8 cellular contexts compared by ENCODE assay signal in genomic region chr2:112275314-112275886, GRCh38. TPM values are rescaled to one million over a fixed set of nuclear protein-coding genes. Genes with fewer than 3 reads are reported as not detected.
DNase-seq lines count a peak whose midpoint lies in the region; ATAC-seq and TF ChIP-seq lines count a peak whose summit lies in the region.

TSS of gene ZC3H6 (plus strand) at chr2:112275597. CDS start at chr2:112275995, 398 bp downstream.

- DNase-seq in EH (ENCODE audit: low read depth) (peak; percentile 95), GM23338 (ENCODE audit: low spot score) (peak; percentile 96), LHCN-M2 (ENCODE audit: low read depth) (peak; percentile 96), RPMI8226 (peak; percentile 98), fibroblast of peridontal ligament (ENCODE audit: extremely low read depth) (peak; percentile 98)
- peak; percentile 99 for DNase-seq in activated T-helper 9 cell treated with anti-CD3 and anti-CD28 coated beads, Interleukin-2, amount 50 U/mL, for 16 hours (ENCODE audit: low read depth)

- H3K4me1 Mint-ChIP-seq in GM23338 (peaks cover 18% of the 10 kb centered on the region), nephron (peaks cover 13% of the 10 kb centered on the region)
- H3K4me1 Mint-ChIP-seq in stimulated activated naive CD8-positive, alpha-beta T cell treated with anti-CD3 and anti-CD28 coated beads, Interleukin-15, Interleukin-2, amounts not matched to agents 100 ng/mL and 50 ng/mL, for 24 hours (ENCODE audit: low read depth) = peaks cover 24% of the 10 kb centered on the region

- no peaks in the 10 kb centered on the region for H3K9me2 ChIP-seq in GM23338 (ENCODE audit: insufficient read depth)

- H3K36me3 ChIP-seq in GM23338 (ENCODE audit: insufficient read depth) = no peaks in the 10 kb centered on the region

- peak; percentile 92 for ATAC-seq in GM23338

- no peaks in the 10 kb centered on the region for H3K36me3 Mint-ChIP-seq in GM23338 (ENCODE audit: low read depth)
- H3K36me3 Mint-ChIP-seq in nephron (ENCODE audit: low read depth) = no peaks in the 10 kb centered on the region
- no peaks in the 10 kb centered on the region for H3K36me3 Mint-ChIP-seq in stimulated activated naive CD8-positive, alpha-beta T cell treated with anti-CD3 and anti-CD28 coated beads, Interleukin-15, Interleukin-2, amounts not matched to agents 100 ng/mL and 50 ng/mL, for 24 hours (ENCODE audit: low read depth)

- H3K4me3 Mint-ChIP-seq in GM23338 = peak within 1 kb of the TSS; percentile 89
- peak within 1 kb of the TSS; percentile 93 to 95 (median 94) for H3K4me3 Mint-ChIP-seq in nephron
- H3K4me3 Mint-ChIP-seq in stimulated activated naive CD8-positive, alpha-beta T cell treated with anti-CD3 and anti-CD28 coated beads, Interleukin-15, Interleukin-2, amounts not matched to agents 100 ng/mL and 50 ng/mL, for 24 hours = peak within 1 kb of the TSS; percentile 91

- H3K4me1 ChIP-seq in GM23338 (ENCODE audit: insufficient read depth) = peaks cover 7% of the 10 kb centered on the region; the same call in 1 of the 2 replicates

- H3K4me2 ChIP-seq in GM23338 = peak within 1 kb of the TSS; percentile 88

- H3K27me3 ChIP-seq in GM23338 (ENCODE audit: insufficient read depth) = no peaks in the 10 kb centered on the region

- no peaks in the 10 kb centered on the region; the same call in 2 of the 3 replicates for H3K9me3 Mint-ChIP-seq in GM23338
- H3K9me3 Mint-ChIP-seq in nephron = no peaks in the 10 kb centered on the region
- no peaks in the 10 kb centered on the region for H3K9me3 Mint-ChIP-seq in stimulated activated naive CD8-positive, alpha-beta T cell treated with anti-CD3 and anti-CD28 coated beads, Interleukin-15, Interleukin-2, amounts not matched to agents 100 ng/mL and 50 ng/mL, for 24 hours

- H3F3A ChIP-seq in GM23338 (replicated peaks; ENCODE audit: low read depth) = no peaks in the 10 kb centered on the region

- no peak for TF ChIP-seq CTCF in GM23338 (conservative IDR thresholded peaks at IDR 0.05; ENCODE audit: low read depth in 2 of 2)
- no peak for TF ChIP-seq CTCF in nephron (IDR thresholded peaks at IDR 0.05; ENCODE audit: unreplicated experiment in 3 of 3)

- H3K27ac Mint-ChIP-seq in GM23338 (peak within 1 kb of the TSS; percentile 98), nephron (peak within 1 kb of the TSS; percentile 99 to 100 (median 100))
- H3K27ac Mint-ChIP-seq in stimulated activated naive CD8-positive, alpha-beta T cell treated with anti-CD3 and anti-CD28 coated beads, Interleukin-15, Interleukin-2, amounts not matched to agents 100 ng/mL and 50 ng/mL, for 24 hours = peak within 1 kb of the TSS; percentile 97

- H3K27ac ChIP-seq in GM23338 (ENCODE audit: low read depth) = peak within 1 kb of the TSS; percentile 100

- H3K4me3 ChIP-seq in GM23338 = peak within 1 kb of the TSS; percentile 65

- H4K20me1 ChIP-seq in GM23338 (replicated peaks; ENCODE audit: insufficient read depth) = no peaks in the 10 kb centered on the region

- H3K79me2 ChIP-seq in GM23338 (replicated peaks; ENCODE audit: insufficient read depth) = no peaks in the 10 kb centered on the region

- H2AFZ ChIP-seq in GM23338 = peak within 1 kb of the TSS; percentile 82; the same call in 1 of the 2 replicates

- H3K27me3 Mint-ChIP-seq in GM23338 (ENCODE audit: insufficient read depth, low read depth, poor library complexity) (peaks cover 4% of the 10 kb centered on the region), nephron (ENCODE audit: low read depth) (no peaks in the 10 kb centered on the region)
- no peaks in the 10 kb centered on the region for H3K27me3 Mint-ChIP-seq in stimulated activated naive CD8-positive, alpha-beta T cell treated with anti-CD3 and anti-CD28 coated beads, Interleukin-15, Interleukin-2, amounts not matched to agents 100 ng/mL and 50 ng/mL, for 24 hours

TF ChIP-seq in GM23338, 12 proteins besides CTCF, POLR2A, EP300 and RAD21 (continues in another document):
- TF ChIP-seq ZNF114 (CRISPR knock-in tag; IDR thresholded peaks at IDR 0.05) (no peak), ZNF462 (CRISPR knock-in tag; IDR thresholded peaks at IDR 0.05) (no peak), NANOG (IDR thresholded peaks at IDR 0.05; ENCODE audit: borderline replicate concordance) (no peak), ETS1 (IDR thresholded peaks at IDR 0.05) (no peak), POLR2AphosphoS5 (IDR thresholded peaks at IDR 0.05; ENCODE audit: low read depth) (peak; percentile 97), JUNB (IDR thresholded peaks at IDR 0.05; ENCODE audit: unreplicated experiment) (no peak), EZH2phosphoT487 (IDR thresholded peaks at IDR 0.05; ENCODE audit: unreplicated experiment) (no peak)

RNA-seq across cellular contexts. Expression of gene ZC3H6, which starts in this region (rescaled TPM):
- 6.3 and 8.0 TPM in 2 replicates for total RNA-seq in GM23338 (2014; rRNA removed; shearing (Covaris generic))
- 4.7 and 4.9 TPM in 2 replicates for polyA plus RNA-seq in GM23338 (2016; fragmentation: Nextera tagmentation; extraction: Ambion mirVana)
- total RNA-seq in LHCN-M2 (2014; rRNA removed) = 4.4 and 6.2 TPM in 2 replicates
- polyA plus RNA-seq in LHCN-M2 (2012) = 2.3 TPM

Comparison
In these comparisons a context has a peak if more than half of its experiments do, and no peak if none do; other contexts are left out.
1. Peak in every context shown above with its lines: DNase-seq, ATAC-seq, H3K4me3 ChIP-seq and H3K27ac ChIP-seq.